1 cellular context compared by ENCODE assay signal in the genomic region with DNA sequence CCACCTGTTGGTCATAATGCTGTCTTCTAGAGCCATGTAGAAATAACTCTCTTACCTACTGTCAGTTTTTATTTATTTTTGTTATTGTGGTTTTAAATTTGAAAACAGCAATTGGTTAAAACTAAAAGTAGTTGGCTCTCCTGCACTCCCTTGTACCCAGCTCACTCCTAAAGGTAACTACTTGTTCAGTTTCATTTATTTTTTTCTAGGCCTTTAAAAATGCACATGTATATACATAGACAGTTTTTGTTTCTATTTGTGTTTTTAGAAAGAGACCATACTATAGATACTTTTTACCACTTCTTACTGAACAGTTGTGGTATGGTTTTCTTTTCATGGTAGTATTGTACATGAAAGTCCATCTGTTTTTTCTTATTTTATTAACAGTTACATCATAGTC.
TF ChIP-seq lines count a peak whose summit lies in the region.

No MANE protein-coding gene starts in this region.

TF ChIP-seq in GM12878, 131 proteins besides CTCF, POLR2A, EP300 and RAD21 (continued from another document):
- TF ChIP-seq, protein P1, sequence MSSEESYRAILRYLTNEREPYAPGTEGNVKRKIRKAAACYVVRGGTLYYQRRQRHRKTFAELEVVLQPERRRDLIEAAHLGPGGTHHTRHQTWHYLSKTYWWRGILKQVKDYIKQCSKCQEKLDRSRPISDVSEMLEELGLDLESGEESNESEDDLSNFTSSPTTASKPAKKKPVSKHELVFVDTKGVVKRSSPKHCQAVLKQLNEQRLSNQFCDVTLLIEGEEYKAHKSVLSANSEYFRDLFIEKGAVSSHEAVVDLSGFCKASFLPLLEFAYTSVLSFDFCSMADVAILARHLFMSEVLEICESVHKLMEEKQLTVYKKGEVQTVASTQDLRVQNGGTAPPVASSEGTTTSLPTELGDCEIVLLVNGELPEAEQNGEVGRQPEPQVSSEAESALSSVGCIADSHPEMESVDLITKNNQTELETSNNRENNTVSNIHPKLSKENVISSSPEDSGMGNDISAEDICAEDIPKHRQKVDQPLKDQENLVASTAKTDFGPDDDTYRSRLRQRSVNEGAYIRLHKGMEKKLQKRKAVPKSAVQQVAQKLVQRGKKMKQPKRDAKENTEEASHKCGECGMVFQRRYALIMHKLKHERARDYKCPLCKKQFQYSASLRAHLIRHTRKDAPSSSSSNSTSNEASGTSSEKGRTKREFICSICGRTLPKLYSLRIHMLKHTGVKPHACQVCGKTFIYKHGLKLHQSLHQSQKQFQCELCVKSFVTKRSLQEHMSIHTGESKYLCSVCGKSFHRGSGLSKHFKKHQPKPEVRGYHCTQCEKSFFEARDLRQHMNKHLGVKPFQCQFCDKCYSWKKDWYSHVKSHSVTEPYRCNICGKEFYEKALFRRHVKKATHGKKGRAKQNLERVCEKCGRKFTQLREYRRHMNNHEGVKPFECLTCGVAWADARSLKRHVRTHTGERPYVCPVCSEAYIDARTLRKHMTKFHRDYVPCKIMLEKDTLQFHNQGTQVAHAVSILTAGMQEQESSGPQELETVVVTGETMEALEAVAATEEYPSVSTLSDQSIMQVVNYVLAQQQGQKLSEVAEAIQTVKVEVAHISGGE (CRISPR knock-in tag; IDR thresholded peaks at IDR 0.05) = no peak
- TF ChIP-seq MLLT1 (IDR thresholded peaks at IDR 0.05) = no peak
TF ChIP-seq in GM12878: peak in this region for 2.
